In genomic region chr5:69494481-69494880, GRCh38 we compare ENCODE assay signal across 12 cellular contexts. TPM values are rescaled to one million over a fixed set of nuclear protein-coding genes. Genes with fewer than 3 reads are reported as not detected.
DNase-seq lines count a peak whose midpoint lies in the region; ATAC-seq and TF ChIP-seq lines count a peak whose summit lies in the region.
"Had no signal": no experiment of that assay in that cellular context is flagged by ENCODE, and none has a peak within 500 bp of the region (broad histone marks: within the 10 kb centered on the region; RNA-seq: fewer than 3 reads in every experiment).

No MANE protein-coding gene starts in this region.

- peaks cover 28% of the 10 kb centered on the region for H3K27me3 Mint-ChIP-seq in MCF 10A (ENCODE audit: insufficient read depth, unreplicated experiment)
- peaks cover 65% of the 10 kb centered on the region for H3K27me3 Mint-ChIP-seq in activated naive CD8-positive, alpha-beta T cell treated with anti-CD3 and anti-CD28 coated beads, Interleukin-2, amount 50 U/mL, for 24 hours

- H3K27ac ChIP-seq in mammary epithelial cell (ENCODE audit: insufficient read depth, low read depth, low read length) (no peak overlapping the region), lower lobe of right lung (peak overlapping the region; percentile 92)
- H3K27ac ChIP-seq: ascending aorta, tibial artery had no signal

- DNase-seq in MCF 10A (ENCODE audit: unreplicated experiment) (no peak), mammary epithelial cell (no peak), lower lobe of right lung (no peak), NCI-H446 (lab: John Stamatoyannopoulos, UW) (no peak), NCI-H1436 (lab: John Stamatoyannopoulos, UW) (no peak)
- no peak for DNase-seq in activated naive CD8-positive, alpha-beta T cell treated with anti-CD3 and anti-CD28 coated beads, Interleukin-2, amount 50 U/mL, for 24 hours
- DNase-seq in effector CD4-positive, alpha-beta T cell = no peak
- DNase-seq: GF-D8, midbrain, tibial artery had no signal

- H3K4me1 ChIP-seq in mammary epithelial cell (ENCODE audit: insufficient read depth, low read length) (peaks cover 12% of the 10 kb centered on the region), lower lobe of right lung (peaks cover 33% of the 10 kb centered on the region)

- no peak overlapping the region for H3K27ac Mint-ChIP-seq in MCF 10A (ENCODE audit: low read depth, unreplicated experiment)
- no peak overlapping the region for H3K27ac Mint-ChIP-seq in activated naive CD8-positive, alpha-beta T cell treated with anti-CD3 and anti-CD28 coated beads, Interleukin-2, amount 50 U/mL, for 24 hours

- H3K4me3 Mint-ChIP-seq in MCF 10A (ENCODE audit: unreplicated experiment) = no peak overlapping the region
- peak overlapping the region; percentile 24 for H3K4me3 Mint-ChIP-seq in activated naive CD8-positive, alpha-beta T cell treated with anti-CD3 and anti-CD28 coated beads, Interleukin-2, amount 50 U/mL, for 24 hours

- H3K4me2 ChIP-seq in mammary epithelial cell (ENCODE audit: insufficient read depth, low read depth, low read length) = no peak overlapping the region

- ATAC-seq in activated naive CD8-positive, alpha-beta T cell treated with anti-CD3 and anti-CD28 coated beads, Interleukin-2, amount 50 U/mL, for 24 hours = no peak
- ATAC-seq in lower lobe of right lung (no peak), HG02885 (IDR thresholded peaks at IDR 0.05; ENCODE audit: poor library complexity, unreplicated experiment) (no peak)

- POLR2A ChIA-PET in MCF 10A (lab: Yijun Ruan, JAX) = interaction anchor here (2.3 to 2.5 kb wide), 2 partner anchors 8 to 24 kb away, joined by 16 to 26 read pairs; no protein-coding TSS in a partner anchor

- in situ Hi-C loops in mammary epithelial cell (cut with MboI; ENCODE audit: low sequenced_read_pairs in 2 of 2) = loop anchor here in 1 of 2 donors (10.0 kb wide), 1 partner anchor 80 kb away; the partner anchor contains the start of gene MARVELD2

- H4K20me1 ChIP-seq in mammary epithelial cell (ENCODE audit: insufficient read depth, low read length) = no peaks in the 10 kb centered on the region

- dilution Hi-C loops in mammary epithelial cell (cut with HindIII; ENCODE audit: low sequenced_read_pairs) = no loop called here

- H3K79me2 ChIP-seq in mammary epithelial cell (ENCODE audit: insufficient read depth, low read length) = peaks cover 12% of the 10 kb centered on the region

- no peaks in the 10 kb centered on the region for H3K36me3 ChIP-seq in mammary epithelial cell (ENCODE audit: insufficient read depth, low read length)
- no peaks in the 10 kb centered on the region for H3K36me3 ChIP-seq in lower lobe of right lung
- H3K36me3 ChIP-seq: ascending aorta, tibial artery had no signal

- TF ChIP-seq CTCF in MCF 10A (IDR thresholded peaks at IDR 0.05; ENCODE audit: unreplicated experiment) = no peak
- no peak for TF ChIP-seq CTCF in mammary epithelial cell (conservative IDR thresholded peaks at IDR 0.05 in 1 of 2, IDR thresholded peaks at IDR 0.05 in 1 of 2; ENCODE audit: extremely low read depth in 1 of 2, insufficient read depth in 1 of 2, low read depth in 1 of 2, low read length in 2 of 2)
- TF ChIP-seq CTCF in lower lobe of right lung (IDR thresholded peaks at IDR 0.05) = no peak

- WGBS in mammary epithelial cell (ENCODE audit: low coverage, missing lambda C conversion rate) = 63% methylated on average over 7 of the region's 7 CpGs

- intact Hi-C loops in MCF 10A (cut with micrococcal nuclease) = no loop called here
- intact Hi-C loops in mammary epithelial cell (cut with micrococcal nuclease) = no loop called here
- intact Hi-C loops in lower lobe of right lung (cut with DNase I) = no loop called here

- CTCF ChIA-PET in MCF 10A (lab: Yijun Ruan, JAX) = no interaction called here
- CTCF ChIA-PET in mammary epithelial cell (lab: Charles Lee; ENCODE audit: low non-redundant PET) = no interaction called here

- H3K9me3 ChIP-seq in mammary epithelial cell (replicated peaks; ENCODE audit: insufficient read depth, low read length) (no peaks in the 10 kb centered on the region), lower lobe of right lung (no peaks in the 10 kb centered on the region)
- H3K9me3 ChIP-seq: ascending aorta, tibial artery had no signal

- no peak overlapping the region for H2AFZ ChIP-seq in mammary epithelial cell (ENCODE audit: low read depth, low read length)

- BruUV-seq in MCF 10A (replicated peaks; lab: Mats Ljungman, UMichigan) = TSS peak; percentile 29
- no TSS peak for BruUV-seq in mammary epithelial cell (replicated peaks; lab: Mats Ljungman, UMichigan)

- H3K36me3 Mint-ChIP-seq in MCF 10A (ENCODE audit: insufficient read depth, unreplicated experiment) = no peaks in the 10 kb centered on the region
- no peaks in the 10 kb centered on the region for H3K36me3 Mint-ChIP-seq in activated naive CD8-positive, alpha-beta T cell treated with anti-CD3 and anti-CD28 coated beads, Interleukin-2, amount 50 U/mL, for 24 hours (ENCODE audit: low read depth)

- no peaks in the 10 kb centered on the region for H3K4me1 Mint-ChIP-seq in MCF 10A (ENCODE audit: insufficient read depth, unreplicated experiment)
- peaks cover 6% of the 10 kb centered on the region for H3K4me1 Mint-ChIP-seq in activated naive CD8-positive, alpha-beta T cell treated with anti-CD3 and anti-CD28 coated beads, Interleukin-2, amount 50 U/mL, for 24 hours

- no peak overlapping the region for H3K9ac ChIP-seq in mammary epithelial cell (ENCODE audit: insufficient read depth, low read length)

- H3K4me3 ChIP-seq in mammary epithelial cell (replicated peaks in 1 of 3; ENCODE audit: insufficient read depth in 1 of 3, low read depth in 2 of 3, low read length in 3 of 3) (no peak overlapping the region), lower lobe of right lung (peak overlapping the region; percentile 87)

- H3K9me3 Mint-ChIP-seq in MCF 10A (ENCODE audit: unreplicated experiment) = no peaks in the 10 kb centered on the region
- no peaks in the 10 kb centered on the region for H3K9me3 Mint-ChIP-seq in activated naive CD8-positive, alpha-beta T cell treated with anti-CD3 and anti-CD28 coated beads, Interleukin-2, amount 50 U/mL, for 24 hours

- no peaks in the 10 kb centered on the region for H3K27me3 ChIP-seq in mammary epithelial cell (ENCODE audit: insufficient read depth, low read length)
- H3K27me3 ChIP-seq in lower lobe of right lung (ENCODE audit: low read depth) = peaks cover 18% of the 10 kb centered on the region
- H3K27me3 ChIP-seq: ascending aorta had no signal

RNA-seq across cellular contexts. Expression of gene OCLN, which starts 1.9 kb away (rescaled TPM):
- total RNA-seq in MCF 10A (2022) (9.0 and 21.7 TPM in 2 replicates), mammary epithelial cell (10 to 100 TPM; 12.0 to 21.6 TPM), lower lobe of right lung (121 TPM)
- polyA plus RNA-seq in mammary epithelial cell = 4.6 TPM
- polyA minus RNA-seq in mammary epithelial cell = 17.5 TPM
